Comparison of ENCODE assay signal across 8 cellular contexts in the genomic region with DNA sequence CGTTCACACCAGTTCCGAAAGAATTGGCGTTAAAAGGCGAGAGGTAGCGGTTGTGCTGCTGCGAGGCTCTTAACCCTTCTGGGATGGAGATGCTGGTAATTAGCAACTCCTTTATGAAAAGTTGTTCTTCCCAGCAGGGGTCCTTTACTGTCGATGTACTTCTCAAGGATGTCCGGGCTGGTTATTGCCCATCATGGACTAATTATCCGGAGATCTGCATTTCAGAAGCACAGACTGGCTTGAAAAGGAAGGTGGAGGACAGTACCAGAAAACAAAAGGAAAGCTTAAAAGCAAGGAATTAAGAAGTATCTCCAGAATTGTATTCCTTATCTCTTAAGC. TPM values are rescaled to one million over a fixed set of nuclear protein-coding genes. Genes with fewer than 3 reads are reported as not detected.
DNase-seq lines count a peak whose midpoint lies in the region; ATAC-seq and TF ChIP-seq lines count a peak whose summit lies in the region.

No MANE protein-coding gene starts in this region.

- H2BK120ac ChIP-seq in mesenchymal stem cell (ENCODE audit: low read depth, low read length): no peak overlapping the region

- H3K4me3 ChIP-seq in right atrium auricular region (peak overlapping the region; percentile 67 to 88), astrocyte of the cerebellum (ENCODE audit: low read depth, low read length) (peak overlapping the region; percentile 53), mesenchymal stem cell (ENCODE audit: insufficient read depth in 1 of 2, low read depth in 1 of 2, low read length in 2 of 2) (peak overlapping the region; percentile 85 to 87)

- H2BK15ac ChIP-seq in mesenchymal stem cell (ENCODE audit: low read depth, poor library complexity, severe bottlenecking): no peak overlapping the region

- TF ChIP-seq CTCF in right atrium auricular region (IDR thresholded peaks at IDR 0.05): no peak
- no peak for TF ChIP-seq CTCF in astrocyte of the cerebellum (IDR thresholded peaks at IDR 0.05; ENCODE audit: low read depth, low read length, missing control alignments)

- H3K4me1 ChIP-seq in right atrium auricular region: peaks cover 0 to 20% of the 10 kb centered on the region in 2 donors
- peaks cover 11% of the 10 kb centered on the region for H3K4me1 ChIP-seq in mesenchymal stem cell (ENCODE audit: control insufficient read depth, insufficient read depth, low read depth, low read length)

- H3K27me3 ChIP-seq in right atrium auricular region (no peaks in the 10 kb centered on the region), mesenchymal stem cell (ENCODE audit: control insufficient read depth in 1 of 2, insufficient read depth in 1 of 2, low read length in 2 of 2) (peaks cover 0 to 5% of the 10 kb centered on the region in 2 experiments)

- H3K23ac ChIP-seq in mesenchymal stem cell (ENCODE audit: low read length in 2 of 2): no peak overlapping the region

- in situ Hi-C loops in astrocyte of the cerebellum (cut with HindIII; ENCODE audit: low sequenced_read_pairs): no loop called here

- DNase-seq in right atrium auricular region (ENCODE audit: low spot score): no peak
- DNase-seq in cardiac septum (ENCODE audit: low spot score): no peak
- DNase-seq in astrocyte of the cerebellum (ENCODE audit: low read depth): no peak
- peak; percentile 12 for DNase-seq in mesenchymal stem cell
- no peak for DNase-seq in DMS153 (lab: John Stamatoyannopoulos, UW)
- no peak for DNase-seq in COR-L47 (lab: John Stamatoyannopoulos, UW)

- H3K4ac ChIP-seq in mesenchymal stem cell (ENCODE audit: low read depth in 1 of 2, low read length in 2 of 2): no peak overlapping the region

- no peak overlapping the region for H3K18ac ChIP-seq in mesenchymal stem cell (ENCODE audit: low read depth in 1 of 2, low read length in 2 of 2)

- H2AFZ ChIP-seq in mesenchymal stem cell (ENCODE audit: low read depth, low read length): no peak overlapping the region

- no peak overlapping the region for H4K8ac ChIP-seq in mesenchymal stem cell (ENCODE audit: low read length)

- under 1% methylated on average over 7 of the region's 9 CpGs for WGBS in mesenchymal stem cell

- peaks cover 11% of the 10 kb centered on the region for H3K79me1 ChIP-seq in mesenchymal stem cell (replicated peaks; ENCODE audit: low read length, poor library complexity, severe bottlenecking)

- intact Hi-C loops in cardiac septum (cut with DNase I): loop anchor here (2.0 to 5.0 kb wide), 3 partner anchors 25 to 83 kb away; no protein-coding TSS in a partner anchor

- peak overlapping the region; percentile 87 for H3K9ac ChIP-seq in mesenchymal stem cell (ENCODE audit: low read length)

- no peak overlapping the region for H2BK12ac ChIP-seq in mesenchymal stem cell (ENCODE audit: low read length in 2 of 2)

- H3K36me3 ChIP-seq in right atrium auricular region: no peaks in the 10 kb centered on the region
- no peaks in the 10 kb centered on the region for H3K36me3 ChIP-seq in mesenchymal stem cell (ENCODE audit: control insufficient read depth in 1 of 2, insufficient read depth in 2 of 2, low read depth in 1 of 2, low read length in 2 of 2)

- no peak overlapping the region for H3K14ac ChIP-seq in mesenchymal stem cell (ENCODE audit: low read length in 2 of 2)

- H3K27ac ChIP-seq in right atrium auricular region (peak overlapping the region; percentile 91 to 95), mesenchymal stem cell (ENCODE audit: low read length, poor library complexity, severe bottlenecking) (peak overlapping the region; percentile 17)

- no peak overlapping the region for H4K91ac ChIP-seq in mesenchymal stem cell (ENCODE audit: low read length)

- H2BK5ac ChIP-seq in mesenchymal stem cell (ENCODE audit: low read depth, low read length, poor library complexity, severe bottlenecking): no peak overlapping the region

- no peak overlapping the region for H2AK5ac ChIP-seq in mesenchymal stem cell (ENCODE audit: low read length, severe bottlenecking)

- H3K4me2 ChIP-seq in mesenchymal stem cell (ENCODE audit: low read length, poor library complexity, severe bottlenecking): peak overlapping the region; percentile 87

- no peaks in the 10 kb centered on the region for H3K9me3 ChIP-seq in right atrium auricular region
- H3K9me3 ChIP-seq in mesenchymal stem cell (ENCODE audit: control insufficient read depth, low read length): no peaks in the 10 kb centered on the region

- ATAC-seq in GM21825 (IDR thresholded peaks at IDR 0.05; ENCODE audit: unreplicated experiment) (no peak), esophagus mucosa (no peak)

RNA-seq across cellular contexts. Expression of a gene that starts 1.4 kb away (rescaled TPM):
- total RNA-seq in right atrium auricular region: 10 to 100 TPM; 59.7 to 80.9 TPM
- total RNA-seq in cardiac septum: 163 TPM
- polyA plus RNA-seq in mesenchymal stem cell (2013, experiment 1 of 2): 0.87 TPM
- 1.1 TPM for polyA plus RNA-seq in mesenchymal stem cell (2013, experiment 2 of 2)
- total RNA-seq in esophagus mucosa: 51.6 TPM
